12 cellular contexts compared by ENCODE assay signal in the genomic region with DNA sequence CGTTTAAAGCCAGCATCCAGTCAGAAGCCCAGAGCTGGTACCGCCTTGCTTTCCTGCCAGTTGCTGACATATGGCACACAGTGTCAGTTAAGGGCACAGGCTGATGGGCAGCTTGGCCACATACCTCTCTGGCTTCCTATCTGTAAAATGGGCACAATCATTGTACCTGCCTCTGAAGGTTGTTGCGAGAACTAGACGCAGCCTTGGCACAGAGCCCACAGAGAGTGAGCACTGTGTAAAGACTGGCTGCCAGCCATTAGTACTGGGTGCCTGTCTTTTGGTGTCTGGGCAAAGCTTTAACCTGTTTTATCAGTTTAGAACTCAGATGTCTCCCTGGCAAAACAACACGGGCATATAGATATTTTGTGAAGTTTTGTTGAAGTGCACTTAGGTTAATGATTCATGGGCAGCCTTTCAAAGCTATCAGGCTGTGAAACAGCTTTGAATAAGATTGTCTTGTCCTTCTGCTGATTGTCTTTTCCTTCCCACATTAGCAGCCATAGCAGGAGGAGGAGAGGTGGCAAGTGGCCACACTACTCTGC.
DNase-seq lines count a peak whose midpoint lies in the region; ATAC-seq, FAIRE-seq and TF ChIP-seq lines count a peak whose summit lies in the region.
"Had no signal": no experiment of that assay in that cellular context is flagged by ENCODE, and none has a peak within 500 bp of the region (broad histone marks: within the 10 kb centered on the region; RNA-seq: fewer than 3 reads in every experiment).

No MANE protein-coding gene starts in this region.

- H3K4me2 ChIP-seq in endothelial cell of umbilical vein (ENCODE audit: insufficient read depth, low read length), result peak overlapping the region; percentile 11

- H3K4me3 ChIP-seq in endothelial cell of umbilical vein (replicated peaks in 1 of 3; ENCODE audit: insufficient read depth in 1 of 3, low read depth in 1 of 3, low read length in 3 of 3) (no peak overlapping the region), pancreas (no peak overlapping the region)

- WGBS in pancreas, 2 donors, result 31 to 39% methylated on average over 5 of the region's 5 CpGs

- H3K9me1 ChIP-seq in endothelial cell of umbilical vein (replicated peaks; ENCODE audit: control insufficient read depth, extremely low read depth, insufficient read depth, low read length), result no peaks in the 10 kb centered on the region

- H4K20me1 ChIP-seq in endothelial cell of umbilical vein (replicated peaks; ENCODE audit: control insufficient read depth, extremely low read depth, insufficient read depth, low read length), result no peaks in the 10 kb centered on the region

- H3K27me3 ChIP-seq in endothelial cell of umbilical vein (ENCODE audit: control insufficient read depth in 2 of 2, insufficient read depth in 2 of 2, low read length in 2 of 2) (no peaks in the 10 kb centered on the region), pancreas (no peaks in the 10 kb centered on the region)

- ATAC-seq in pancreas (peak; percentile 10 to 45 (median 22)), HG02885 (IDR thresholded peaks at IDR 0.05; ENCODE audit: poor library complexity, unreplicated experiment) (no peak), HG03432 (IDR thresholded peaks at IDR 0.05; ENCODE audit: unreplicated experiment) (no peak)

- H3K27ac ChIP-seq in endothelial cell of umbilical vein (ENCODE audit: insufficient read depth, low read depth, low read length) (peak overlapping the region; percentile 79), pancreas (peak overlapping the region; percentile 48 to 84 (median 60))
- H3K27ac ChIP-seq: WERI-Rb-1 had no signal

- peak overlapping the region; percentile 13 for H3K9ac ChIP-seq in endothelial cell of umbilical vein (replicated peaks; ENCODE audit: extremely low read depth, insufficient read depth, low read length)

- no peaks in the 10 kb centered on the region for H3K36me3 ChIP-seq in endothelial cell of umbilical vein (ENCODE audit: control insufficient read depth in 2 of 2, extremely low read depth in 1 of 2, insufficient read depth in 2 of 2, low read length in 2 of 2)
- no peaks in the 10 kb centered on the region for H3K36me3 ChIP-seq in pancreas

- FAIRE-seq in endothelial cell of umbilical vein (lab: Jason Lieb, UNC), result no peak
- FAIRE-seq in pancreas (lab: Jason Lieb, UNC), result no peak
- no peak for FAIRE-seq in frontal cortex (lab: Jason Lieb, UNC)

- TF ChIP-seq CTCF in endothelial cell of umbilical vein (IDR thresholded peaks at IDR 0.05; ENCODE audit: extremely low read depth in 1 of 2, insufficient read depth in 1 of 2, low read depth in 1 of 2, low read length in 2 of 2) (no peak), pancreas (IDR thresholded peaks at IDR 0.05) (no peak)

- POLR2A ChIA-PET in endothelial cell of umbilical vein (lab: Charles Lee), result interaction anchor here (0.7 kb wide), 1 partner anchor 70 kb away, joined by 4 read pairs; no protein-coding TSS in a partner anchor

- BruUV-seq in endothelial cell of umbilical vein (replicated peaks; lab: Mats Ljungman, UMichigan), result no TSS peak

- H2AFZ ChIP-seq in endothelial cell of umbilical vein (ENCODE audit: low read depth, low read length), result no peak overlapping the region

- intact Hi-C loops in endothelial cell of umbilical vein (cut with micrococcal nuclease) (loop anchor here (2.0 kb wide), 1 partner anchor 67 kb away; no protein-coding TSS in a partner anchor), pancreas (cut with DNase I) (no loop called here)

- dilution Hi-C loops in endothelial cell of umbilical vein (cut with MboI; ENCODE audit: extremely low pct_ligation_motif_present, low sequenced_read_pairs), result no loop called here

- CTCF ChIA-PET in endothelial cell of umbilical vein (lab: Charles Lee), result interaction anchor here (0.9 to 2.3 kb wide), 6 partner anchors 8 to 180 kb away, joined by 3 to 7 read pairs (median 4); no protein-coding TSS in a partner anchor

- TF ChIP-seq POLR2A in endothelial cell of umbilical vein (IDR thresholded peaks at IDR 0.05; ENCODE audit: low read depth, low read length), result no peak

- H3K4me1 ChIP-seq in endothelial cell of umbilical vein (ENCODE audit: control insufficient read depth, extremely low read depth, insufficient read depth, low read length), result peaks cover 33% of the 10 kb centered on the region
- H3K4me1 ChIP-seq in pancreas, result peaks cover 29 to 50% (median 38%) of the 10 kb centered on the region in 3 donors

- H3K9me3 ChIP-seq in endothelial cell of umbilical vein (replicated peaks; ENCODE audit: control insufficient read depth, insufficient read depth, low read length) (no peaks in the 10 kb centered on the region), pancreas (no peaks in the 10 kb centered on the region)

- DNase-seq in Daoy (ENCODE audit: low read depth) (peak; percentile 17), NCI-H345 (lab: John Stamatoyannopoulos, UW) (peak; percentile 64), endothelial cell of umbilical vein (ENCODE audit: low read depth, low spot score) (no peak), pancreas (peak; percentile 71 to 92 (median 81)), frontal cortex (ENCODE audit: low spot score in 2 of 2) (no peak)
- no peak for DNase-seq in effector CD8-positive, alpha-beta T cell (lab: John Stamatoyannopoulos, UW)
- DNase-seq: activated naive CD4-positive, alpha-beta T cell treated with anti-CD3 and anti-CD28 coated beads, Interleukin-2, amount 10 ng/mL, durations not matched to agents 7 days and 5 days; DND-41; NK-92 treated with Interleukin-12 subunit alpha and Interleukin-12 subunit beta, amount 100 ng/mL, for 24 hours; WERI-Rb-1 had no signal

- H3K79me2 ChIP-seq in endothelial cell of umbilical vein (ENCODE audit: control insufficient read depth, insufficient read depth, low read length), result no peaks in the 10 kb centered on the region

TF ChIP-seq in endothelial cell of umbilical vein, 7 proteins besides CTCF, POLR2A, EP300 and RAD21:
- TF ChIP-seq EZH2 (IDR thresholded peaks at IDR 0.05; ENCODE audit: borderline replicate concordance, low read depth, low read length, severe bottlenecking) (no peak), POLR2AphosphoS5 (IDR thresholded peaks at IDR 0.05; ENCODE audit: insufficient read depth, low read depth, low read length) (no peak), MYC (IDR thresholded peaks at IDR 0.05; ENCODE audit: low read depth, low read length) (no peak), FOS (IDR thresholded peaks at IDR 0.05; ENCODE audit: borderline replicate concordance, insufficient read depth, low read length) (no peak), GATA2 (IDR thresholded peaks at IDR 0.05; ENCODE audit: insufficient read depth, insufficient read length, low read depth, low read length) (no peak), JUN (IDR thresholded peaks at IDR 0.05; ENCODE audit: borderline replicate concordance, insufficient read depth, insufficient read length, low read depth) (no peak)
- TF ChIP-seq, protein P1, sequence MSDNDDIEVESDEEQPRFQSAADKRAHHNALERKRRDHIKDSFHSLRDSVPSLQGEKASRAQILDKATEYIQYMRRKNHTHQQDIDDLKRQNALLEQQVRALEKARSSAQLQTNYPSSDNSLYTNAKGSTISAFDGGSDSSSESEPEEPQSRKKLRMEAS (IDR thresholded peaks at IDR 0.05; ENCODE audit: insufficient read depth, insufficient read length), result no peak
TF ChIP-seq in endothelial cell of umbilical vein: peak in this region for 0.

Comparison
In these comparisons a context has a peak if more than half of its experiments do, and no peak if none do; other contexts are left out.
1. DNase-seq: peak in Daoy (single experiment), NCI-H345 (single experiment) and pancreas (6 of 6); none in endothelial cell of umbilical vein (single experiment), frontal cortex (0 of 2) and effector CD8-positive, alpha-beta T cell (single experiment).
2. ATAC-seq: peak in pancreas (4 of 4); none in HG02885 (single experiment) and HG03432 (single experiment).